ENCODE assay signal across 16 cellular contexts in the genomic region with DNA sequence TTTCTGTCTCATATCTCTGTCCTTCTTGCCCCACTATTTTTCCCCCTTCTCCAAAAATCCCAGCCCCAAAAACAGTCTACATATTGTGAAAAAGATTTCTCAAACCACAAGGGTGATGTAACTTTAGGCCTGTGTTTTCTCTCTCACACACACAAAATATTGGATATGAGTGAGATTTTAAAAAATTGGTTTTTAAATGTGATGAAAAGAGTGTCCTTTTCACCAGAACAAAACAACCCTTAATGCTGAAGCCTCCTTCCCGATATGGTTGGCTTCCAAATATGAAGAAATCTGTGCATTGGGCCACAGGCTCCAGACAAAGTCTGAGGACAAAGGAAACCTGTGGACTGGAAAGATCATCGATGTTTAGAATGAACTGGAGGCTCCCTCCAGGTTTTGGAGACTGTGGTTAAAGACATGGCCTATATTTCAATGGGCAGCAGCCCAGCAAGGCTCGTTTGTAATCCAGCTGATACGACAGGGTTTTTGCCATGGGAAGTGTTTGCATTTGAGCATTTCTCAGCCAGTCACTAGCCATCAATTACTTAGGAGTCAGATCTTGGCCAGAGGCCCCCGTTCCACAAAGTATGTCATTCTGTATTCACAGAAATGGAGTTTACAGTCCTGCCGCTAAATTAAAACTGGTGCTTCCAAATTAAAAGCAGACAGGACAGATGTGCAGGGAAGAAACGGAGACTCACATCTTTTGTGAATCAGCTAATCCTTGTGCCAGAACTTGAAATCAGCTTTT.
DNase-seq lines count a peak whose midpoint lies in the region; ATAC-seq and TF ChIP-seq lines count a peak whose summit lies in the region.
"Had no signal": no experiment of that assay in that cellular context is flagged by ENCODE, and none has a peak within 500 bp of the region (broad histone marks: within the 10 kb centered on the region; RNA-seq: fewer than 3 reads in every experiment).

No MANE protein-coding gene starts in this region.

- no peaks in the 10 kb centered on the region for H3K27me3 ChIP-seq in gastroesophageal sphincter
- H3K27me3 ChIP-seq in gastrocnemius medialis = no peaks in the 10 kb centered on the region
- no peaks in the 10 kb centered on the region for H3K27me3 ChIP-seq in transverse colon
- H3K27me3 ChIP-seq: BLaER1 had no signal

- DNase-seq in DMS 273 (lab: John Stamatoyannopoulos, UW; ENCODE audit: unreplicated experiment) = peak; percentile 45
- peak; percentile 39 for DNase-seq in SK-N-DZ (ENCODE audit: low spot score)
- peak in 1 of 2 donors; percentile 28 for DNase-seq in gastrocnemius medialis
- DNase-seq in transverse colon = no peak
- DNase-seq in mucosa of descending colon = no peak
- DNase-seq in NCI-H1694 (lab: John Stamatoyannopoulos, UW) = no peak
- no peak for DNase-seq in NCI-H1436 treated with DMSO at 0.1 percent for 48 hours (lab: John Stamatoyannopoulos, UW)
- DNase-seq: activated CD4-positive, alpha-beta T cell treated with anti-CD3 and anti-CD28 coated beads, Interleukin-2, amount 10 ng/mL, durations not matched to agents 7 days and 5 days; activated naive CD4-positive, alpha-beta T cell treated with anti-CD3 and anti-CD28 coated beads for 36 hours; naive thymus-derived CD8-positive, alpha-beta T cell; NCI-H187 treated with DMSO at 0.1 percent for 48 hours; NCI-H69 had no signal

- H3K9me3 ChIP-seq in gastroesophageal sphincter (no peaks in the 10 kb centered on the region), gastrocnemius medialis (no peaks in the 10 kb centered on the region), transverse colon (no peaks in the 10 kb centered on the region), mucosa of descending colon (no peaks in the 10 kb centered on the region)

- H3K27ac ChIP-seq in gastroesophageal sphincter (peak overlapping the region; percentile 24 to 67 (median 64)), gastrocnemius medialis (peak overlapping the region; percentile 51 to 60 (median 57)), transverse colon (peak overlapping the region in 1 of 4 donors; percentile 29)
- H3K27ac ChIP-seq: BLaER1 had no signal

- TF ChIP-seq POLR2A in gastroesophageal sphincter (IDR thresholded peaks at IDR 0.05) = no peak
- no peak for TF ChIP-seq POLR2A in gastrocnemius medialis (IDR thresholded peaks at IDR 0.05)
- TF ChIP-seq POLR2A in transverse colon (IDR thresholded peaks at IDR 0.05) = no peak

- intact Hi-C loops in gastrocnemius medialis (cut with DNase I; ENCODE audit: low total_unique reads) = loop anchor here (5.0 to 10.0 kb wide), 2 partner anchors 66 to 89 kb away; no protein-coding TSS in a partner anchor
- intact Hi-C loops in transverse colon (cut with DNase I; ENCODE audit: low total_unique reads) = no loop called here
- intact Hi-C loops in mucosa of descending colon (cut with DNase I, micrococcal nuclease) = no loop called here

- in situ Hi-C loops in gastrocnemius medialis (cut with MboI; ENCODE audit: low sequenced_read_pairs in 4 of 4) (loop anchor here in 1 of 4 donors (25.0 kb wide), 1 partner anchor 559 kb away; no protein-coding TSS in a partner anchor), transverse colon (cut with MboI; ENCODE audit: low pct_ligation_motif_present in 1 of 4, low pct_unique_long_range_greater_than_20kb in 1 of 4, low sequenced_read_pairs in 3 of 4) (no loop called here)

- peaks cover 0 to 29% (median 2%) of the 10 kb centered on the region in 3 donors for H3K4me1 ChIP-seq in gastroesophageal sphincter
- H3K4me1 ChIP-seq in gastrocnemius medialis = no peaks in the 10 kb centered on the region
- no peaks in the 10 kb centered on the region for H3K4me1 ChIP-seq in transverse colon
- no peaks in the 10 kb centered on the region for H3K4me1 ChIP-seq in mucosa of descending colon (ENCODE audit: low read depth)

- ATAC-seq in gastroesophageal sphincter = peak; percentile 73
- peak; percentile 64 to 66 for ATAC-seq in gastrocnemius medialis
- no peak for ATAC-seq in mucosa of descending colon
- ATAC-seq: naive thymus-derived CD8-positive, alpha-beta T cell; Panc1 had no signal

- H3K4me3 ChIP-seq in gastroesophageal sphincter (no peak overlapping the region), gastrocnemius medialis (no peak overlapping the region), transverse colon (no peak overlapping the region), mucosa of descending colon (no peak overlapping the region)
- H3K4me3 ChIP-seq: BLaER1, lung had no signal

- H3K36me3 ChIP-seq in gastroesophageal sphincter = no peaks in the 10 kb centered on the region
- no peaks in the 10 kb centered on the region for H3K36me3 ChIP-seq in gastrocnemius medialis
- H3K36me3 ChIP-seq in transverse colon = no peaks in the 10 kb centered on the region
- no peaks in the 10 kb centered on the region for H3K36me3 ChIP-seq in mucosa of descending colon (ENCODE audit: low read depth)

- 18 to 39% methylated on average over 7 of the region's 7 CpGs for WGBS in gastroesophageal sphincter (ENCODE audit: low coverage in 1 of 2), 2 donors
- WGBS in transverse colon (ENCODE audit: low coverage in 1 of 2), 2 donors = 70 to 77% methylated on average over 3 to 7 of the region's 7 CpGs

- no peak for TF ChIP-seq EP300 in gastroesophageal sphincter (IDR thresholded peaks at IDR 0.05)
- TF ChIP-seq EP300 in transverse colon (IDR thresholded peaks at IDR 0.05; ENCODE audit: low read depth) = no peak

- TF ChIP-seq CTCF in gastroesophageal sphincter (IDR thresholded peaks at IDR 0.05) (no peak), gastrocnemius medialis (IDR thresholded peaks at IDR 0.05 in 4 of 5, conservative IDR thresholded peaks at IDR 0.05 in 1 of 5) (no peak), transverse colon (IDR thresholded peaks at IDR 0.05) (no peak), mucosa of descending colon (IDR thresholded peaks at IDR 0.05) (no peak)

Comparison
In these comparisons a context has a peak if more than half of its experiments do, and no peak if none do; other contexts are left out.
1. DNase-seq: peak in DMS 273 (single experiment) and SK-N-DZ (single experiment); none in transverse colon (single experiment), mucosa of descending colon (0 of 3), NCI-H1694 (single experiment) and NCI-H1436 treated with DMSO at 0.1 percent for 48 hours (single experiment).